Comparison of ENCODE assay signal across 8 cellular contexts in the genomic region with DNA sequence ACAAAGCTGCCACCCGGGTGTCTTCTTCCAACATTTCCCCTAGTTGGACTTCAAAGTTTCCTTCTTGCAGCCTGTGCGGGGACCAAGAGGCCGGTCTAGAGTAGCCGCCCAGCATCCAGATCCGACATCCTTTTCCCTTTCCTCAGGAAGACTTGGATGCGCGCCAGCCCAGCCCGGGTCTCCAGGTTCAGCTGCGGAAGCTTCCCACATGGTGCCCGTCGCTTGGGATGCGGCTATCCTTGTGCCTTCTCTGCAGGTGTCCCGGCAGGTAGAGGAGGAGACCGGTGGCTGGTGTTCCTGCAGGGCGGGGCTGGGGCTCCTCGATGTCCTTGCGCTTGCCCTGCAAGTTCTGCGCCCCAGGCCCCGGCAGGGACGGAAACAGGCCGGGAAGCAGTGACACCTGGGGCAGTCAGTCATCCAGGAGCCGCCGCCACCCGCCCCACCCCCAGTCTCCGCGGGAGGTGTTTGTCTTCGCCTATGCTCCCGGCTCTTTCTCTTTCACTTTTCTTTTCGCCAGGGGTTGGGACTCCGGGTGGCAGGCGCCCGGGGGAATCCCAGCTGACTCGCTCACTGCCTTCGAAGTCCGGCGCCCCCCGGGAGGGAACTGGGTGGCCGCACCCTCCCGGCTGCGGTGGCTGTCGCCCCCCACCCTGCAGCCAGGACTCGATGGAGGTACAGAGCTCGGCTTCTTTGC. TPM values are rescaled to one million over a fixed set of nuclear protein-coding genes. Genes with fewer than 3 reads are reported as not detected.
DNase-seq lines count a peak whose midpoint lies in the region; TF ChIP-seq lines count a peak whose summit lies in the region.

Gene IL15, plus strand, starts transcription at position 507 of the 694 bp plus-strand sequence. CDS start 82,882 bp downstream, outside the sequence.

- peaks cover 3% of the 10 kb centered on the region for H3K27me3 Mint-ChIP-seq in activated CD4-positive, alpha-beta memory T cell treated with anti-CD3 and anti-CD28 coated beads, Interleukin-2, amount 10 ng/mL, durations not matched to agents 7 days and 5 days

- DNase-seq in GM10248 (ENCODE audit: extremely low spot score) (peak; percentile 87), GM23248 (peak; percentile 78), mesenteric fat pad (ENCODE audit: low spot score) (peak; percentile 92), NCI-H446 treated with DMSO at 0.1 percent for 48 hours (lab: John Stamatoyannopoulos, UW) (no peak)
- peak; percentile 80 for DNase-seq in activated CD4-positive, alpha-beta memory T cell treated with anti-CD3 and anti-CD28 coated beads, Interleukin-2, amount 10 ng/mL, durations not matched to agents 7 days and 5 days
- DNase-seq in effector CD8-positive, alpha-beta T cell (lab: John Stamatoyannopoulos, UW) = peak; percentile 3
- DNase-seq in stimulated activated CD8-positive, alpha-beta memory T cell treated with anti-CD3 and anti-CD28 coated beads, Interleukin-2, amount 100 ng/mL, for 48 hours (ENCODE audit: low read depth in 2 of 2) = peak; percentile 46 to 54

- peak within 1 kb of the TSS; percentile 91 for H3K4me3 Mint-ChIP-seq in activated CD4-positive, alpha-beta memory T cell treated with anti-CD3 and anti-CD28 coated beads, Interleukin-2, amount 10 ng/mL, durations not matched to agents 7 days and 5 days

- POLR2A ChIA-PET in GM10248 (lab: Yijun Ruan, JAX) = no interaction called here
- POLR2A ChIA-PET in activated CD4-positive, alpha-beta memory T cell treated with anti-CD3 and anti-CD28 coated beads, Interleukin-2, amount 10 ng/mL, durations not matched to agents 7 days and 5 days (lab: Charles Lee) = interaction anchor here (0.8 to 2.6 kb wide), 4 partner anchors 10 to 743 kb away, joined by 3 to 8 read pairs (median 4); no protein-coding TSS in a partner anchor

- peak within 1 kb of the TSS; percentile 86 for H3K9ac ChIP-seq in GM23248

- CTCF ChIA-PET in GM10248 (lab: Yijun Ruan, JAX) = interaction anchor here (1.4 to 2.5 kb wide), 4 partner anchors 12 to 70 kb away, joined by 3 to 14 read pairs (median 5); no protein-coding TSS in a partner anchor
- CTCF ChIA-PET in activated CD4-positive, alpha-beta memory T cell treated with anti-CD3 and anti-CD28 coated beads, Interleukin-2, amount 10 ng/mL, durations not matched to agents 7 days and 5 days (lab: Charles Lee) = interaction anchor here (0.9 to 1.0 kb wide), 2 partner anchors 66 to 330 kb away, joined by 3 to 4 read pairs; no protein-coding TSS in a partner anchor

- peaks cover 9% of the 10 kb centered on the region; the same call in 1 of the 2 replicates for H3K4me1 ChIP-seq in GM23248 (ENCODE audit: insufficient read depth)

- 1 to 2% methylated on average over 25 to 43 of the region's 43 CpGs for WGBS in GM23248 (ENCODE audit: low coverage in 1 of 2, low lambda C conversion rate in 2 of 2, missing lambda C conversion rate in 2 of 2), 2 experiments

- peaks cover 28% of the 10 kb centered on the region for H3K4me1 Mint-ChIP-seq in activated CD4-positive, alpha-beta memory T cell treated with anti-CD3 and anti-CD28 coated beads, Interleukin-2, amount 10 ng/mL, durations not matched to agents 7 days and 5 days

- peak within 1 kb of the TSS; percentile 96 for H3K4me3 ChIP-seq in GM23248

- H3F3A ChIP-seq in GM23248 (ENCODE audit: insufficient read depth) = no peaks in the 10 kb centered on the region

- H3K27ac ChIP-seq in GM23248 (peak within 1 kb of the TSS; percentile 62), KOPT-K1 (ENCODE audit: low read depth, low read length, poor library complexity, severe bottlenecking) (peak within 1 kb of the TSS; percentile 76)

- no peak for TF ChIP-seq CTCF in GM10248 (IDR thresholded peaks at IDR 0.05; ENCODE audit: control extremely low read depth, extremely low read depth, low read depth, missing control alignments)

- peak within 1 kb of the TSS; percentile 94 for H3K4me2 ChIP-seq in GM23248 (ENCODE audit: unreplicated experiment)

- peaks cover 40% of the 10 kb centered on the region for H3K79me2 ChIP-seq in GM23248 (ENCODE audit: insufficient read depth)

- in situ Hi-C loops in GM23248 (cut with MboI) = no loop called here

- H3K9me3 Mint-ChIP-seq in activated CD4-positive, alpha-beta memory T cell treated with anti-CD3 and anti-CD28 coated beads, Interleukin-2, amount 10 ng/mL, durations not matched to agents 7 days and 5 days = no peaks in the 10 kb centered on the region

- no peaks in the 10 kb centered on the region for H3K27me3 ChIP-seq in GM23248 (replicated peaks; ENCODE audit: insufficient read depth)

- peak within 1 kb of the TSS; percentile 96 for H2AFZ ChIP-seq in GM23248

- peaks cover 2% of the 10 kb centered on the region for H3K36me3 Mint-ChIP-seq in activated CD4-positive, alpha-beta memory T cell treated with anti-CD3 and anti-CD28 coated beads, Interleukin-2, amount 10 ng/mL, durations not matched to agents 7 days and 5 days (ENCODE audit: low read depth)

- H3K27ac Mint-ChIP-seq in activated CD4-positive, alpha-beta memory T cell treated with anti-CD3 and anti-CD28 coated beads, Interleukin-2, amount 10 ng/mL, durations not matched to agents 7 days and 5 days = peak within 1 kb of the TSS; percentile 77

- no peaks in the 10 kb centered on the region for H3K9me2 ChIP-seq in GM23248 (ENCODE audit: insufficient read depth)

- H4K20me1 ChIP-seq in GM23248 (ENCODE audit: insufficient read depth) = no peaks in the 10 kb centered on the region

- no peaks in the 10 kb centered on the region for H3K36me3 ChIP-seq in GM23248 (ENCODE audit: low read depth)
- no peaks in the 10 kb centered on the region for H3K36me3 ChIP-seq in KOPT-K1 (ENCODE audit: insufficient read depth, low read length)

- H3K9me3 ChIP-seq in GM23248 (ENCODE audit: low read depth) (no peaks in the 10 kb centered on the region), KOPT-K1 (ENCODE audit: insufficient read depth, low read length, poor library complexity, severe bottlenecking) (no peaks in the 10 kb centered on the region)

RNA-seq across cellular contexts. Expression of gene IL15, which starts in this region (rescaled TPM):
- total RNA-seq in GM23248 (2014; rRNA removed; shearing (Covaris generic)) = 5.8 and 7.1 TPM in 2 replicates
- 7.6 and 8.5 TPM in 2 replicates for polyA plus RNA-seq in GM23248 (2016; fragmentation: Nextera tagmentation; extraction: Ambion mirVana)
- 1 to 10 TPM; 3.9 to 4.0 TPM for total RNA-seq in activated CD4-positive, alpha-beta memory T cell treated with anti-CD3 and anti-CD28 coated beads, Interleukin-2, amount 10 ng/mL, durations not matched to agents 7 days and 5 days
- 5.1 TPM for total RNA-seq in mesenteric fat pad
